ENCODE assay signal across 16 cellular contexts in genomic region chr10:125049216-125049903, GRCh38.
A peak's percentile ranks its signal among the peaks of the same experiment; 100 is the strongest.
DNase-seq lines count a peak whose midpoint lies in the region; ATAC-seq and TF ChIP-seq lines count a peak whose summit lies in the region.
"Had no signal": no experiment of that assay in that cellular context is flagged by ENCODE, and none has a peak within 500 bp of the region (broad histone marks: within the 10 kb centered on the region; RNA-seq: fewer than 3 reads in every experiment).

No MANE protein-coding gene starts in this region.

- ATAC-seq in left ventricle myocardium superior (peak; percentile 13), heart left ventricle (no peak), HG03521 (IDR thresholded peaks at IDR 0.05; ENCODE audit: unreplicated experiment) (no peak)
- ATAC-seq: activated naive CD8-positive, alpha-beta T cell treated with anti-CD3 and anti-CD28 coated beads, Interleukin-2, amount 50 U/mL, for 24 hours; stimulated activated naive B cell treated with anti-CD40 and anti-IgM and Interleukin-4, amounts not matched to agents 10 μg/mL and 1 μg/mL and 100 μg/mL, for 72 hours had no signal

- no peak overlapping the region for H3K4me3 Mint-ChIP-seq in endodermal cell
- H3K4me3 Mint-ChIP-seq: activated naive CD8-positive, alpha-beta T cell treated with anti-CD3 and anti-CD28 coated beads, Interleukin-2, amount 50 U/mL, for 24 hours; stimulated activated naive B cell treated with anti-CD40 and anti-IgM and Interleukin-4, amounts not matched to agents 10 μg/mL and 1 μg/mL and 100 μg/mL, for 72 hours had no signal

- H3K4me1 ChIP-seq in heart left ventricle (peaks cover 2 to 81% (median 43%) of the 10 kb centered on the region in 12 donors), endodermal cell (ENCODE audit: control insufficient read depth, insufficient read depth, low read length) (peaks cover 23% of the 10 kb centered on the region), neutrophil (ENCODE audit: control insufficient read depth in 1 of 2, insufficient read depth in 1 of 2, low read depth in 1 of 2, low read length in 1 of 2) (peaks cover 14 to 22% of the 10 kb centered on the region in 2 experiments)

- H3K27me3 ChIP-seq in heart left ventricle = no peaks in the 10 kb centered on the region
- no peaks in the 10 kb centered on the region for H3K27me3 ChIP-seq in endodermal cell (ENCODE audit: control insufficient read depth, insufficient read depth, low read length, poor library complexity, severe bottlenecking)
- no peaks in the 10 kb centered on the region for H3K27me3 ChIP-seq in neutrophil

- H3K4me3 ChIP-seq in heart left ventricle = no peak overlapping the region
- no peak overlapping the region for H3K4me3 ChIP-seq in endodermal cell (ENCODE audit: low read length)
- H3K4me3 ChIP-seq in neutrophil (ENCODE audit: low read depth in 1 of 2, low read length in 1 of 2) = no peak overlapping the region
- H3K4me3 ChIP-seq: A549 had no signal

- TF ChIP-seq POLR2A in heart left ventricle (IDR thresholded peaks at IDR 0.05) = no peak

- WGBS in heart left ventricle, 4 donors = 42 to 48% (median 44%) methylated on average over 16 to 17 of the region's 17 CpGs
- 86 to 95% methylated on average over 14 to 17 of the region's 17 CpGs for WGBS in endodermal cell (ENCODE audit: insufficient coverage in 1 of 2, insufficient read length in 1 of 2), 2 experiments

- H3K27me3 Mint-ChIP-seq in endodermal cell (ENCODE audit: insufficient read depth) = no peaks in the 10 kb centered on the region

- peaks cover 0 to 5% (median 0%) of the 10 kb centered on the region in 9 donors for H3K36me3 ChIP-seq in heart left ventricle
- H3K36me3 ChIP-seq in endodermal cell (ENCODE audit: control insufficient read depth, insufficient read depth, low read length) = peaks cover 4% of the 10 kb centered on the region
- peaks cover 13% of the 10 kb centered on the region for H3K36me3 ChIP-seq in neutrophil

- intact Hi-C loops in left ventricle myocardium superior (cut with micrococcal nuclease) = no loop called here
- intact Hi-C loops in heart left ventricle (cut with DNase I) = loop anchor here in 8 of 10 donors (2.0 to 10.0 kb wide), 8 partner anchors 47 to 295 kb away; no protein-coding TSS in a partner anchor

- H3K27ac Mint-ChIP-seq in endodermal cell = peak overlapping the region; percentile 40
- H3K27ac Mint-ChIP-seq: activated naive CD8-positive, alpha-beta T cell treated with anti-CD3 and anti-CD28 coated beads, Interleukin-2, amount 50 U/mL, for 24 hours; stimulated activated naive B cell treated with anti-CD40 and anti-IgM and Interleukin-4, amounts not matched to agents 10 μg/mL and 1 μg/mL and 100 μg/mL, for 72 hours had no signal

- H3K4me1 Mint-ChIP-seq in endodermal cell = peaks cover 57% of the 10 kb centered on the region

- TF ChIP-seq CTCF in heart left ventricle (IDR thresholded peaks at IDR 0.05) (no peak), endodermal cell (conservative IDR thresholded peaks at IDR 0.05) (no peak), neutrophil (IDR thresholded peaks at IDR 0.05) (no peak), GM20000 (IDR thresholded peaks at IDR 0.05; ENCODE audit: extremely low read depth, missing control alignments) (no peak)

- DNase-seq in left ventricle myocardium superior (no peak), heart left ventricle (no peak), endodermal cell (no peak), globus pallidus (ENCODE audit: low spot score) (no peak), GM20000 (ENCODE audit: low spot score) (no peak), midbrain (lab: John Stamatoyannopoulos, UW) (no peak)
- DNase-seq: activated CD4-positive, alpha-beta T cell treated with anti-CD3 and anti-CD28 coated beads for 4 hours; activated naive CD8-positive, alpha-beta T cell treated with anti-CD3 and anti-CD28 coated beads, Interleukin-2, amount 50 U/mL, for 24 hours; activated T-cell treated with anti-CD3 and anti-CD28 coated beads, Interleukin-2, amount 50 U/mL, for 1 hour; Karpas-422; NCI-H146; stimulated activated CD4-positive, alpha-beta T cell treated with anti-CD3 and anti-CD28 coated beads, Interleukin-4, amount 100 ng/mL, for 1 hour; stimulated activated naive B cell treated with anti-CD40 and anti-IgM and Interleukin-4, amounts not matched to agents 10 μg/mL and 1 μg/mL and 100 μg/mL, for 72 hours had no signal

- H3K36me3 Mint-ChIP-seq in endodermal cell (ENCODE audit: low read depth) = peaks cover 16% of the 10 kb centered on the region

- no peaks in the 10 kb centered on the region for H3K9me3 ChIP-seq in heart left ventricle
- peaks cover 2% of the 10 kb centered on the region for H3K9me3 ChIP-seq in endodermal cell (ENCODE audit: control insufficient read depth, low read length)
- H3K9me3 ChIP-seq in neutrophil = no peaks in the 10 kb centered on the region
- H3K9me3 ChIP-seq: A549 had no signal

- peaks cover 2% of the 10 kb centered on the region for H3K9me3 Mint-ChIP-seq in endodermal cell
- H3K9me3 Mint-ChIP-seq: activated naive CD8-positive, alpha-beta T cell treated with anti-CD3 and anti-CD28 coated beads, Interleukin-2, amount 50 U/mL, for 24 hours had no signal

- H3K27ac ChIP-seq in heart left ventricle = peak overlapping the region in 1 of 12 donors; percentile 35
- H3K27ac ChIP-seq in endodermal cell (ENCODE audit: low read depth, low read length) = no peak overlapping the region
- peak overlapping the region; percentile 40 for H3K27ac ChIP-seq in neutrophil

- H3K9ac ChIP-seq in endodermal cell (ENCODE audit: extremely low read depth, low read length, poor library complexity, severe bottlenecking) = no peak overlapping the region
